10 cellular contexts compared by ENCODE assay signal in the genomic region with DNA sequence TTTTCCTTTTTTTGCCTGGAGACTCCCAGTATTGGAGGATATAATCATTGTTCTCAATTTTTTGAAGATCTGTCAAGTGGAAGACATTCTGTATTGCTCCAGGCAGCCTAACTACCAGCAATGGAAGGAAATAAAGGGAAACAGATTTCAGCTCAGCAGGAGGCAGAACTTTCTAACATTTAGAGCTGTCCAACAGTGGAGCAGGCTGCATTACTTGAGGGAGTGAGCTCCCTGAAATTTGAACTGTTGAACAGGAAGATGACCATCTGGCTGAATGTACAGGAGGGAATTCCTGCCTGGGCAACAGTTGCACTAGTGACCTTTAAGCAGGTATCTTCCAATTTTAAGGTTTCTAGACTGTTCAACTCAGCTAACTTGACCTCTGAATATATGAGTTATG. TPM values are rescaled to one million over a fixed set of nuclear protein-coding genes. Genes with fewer than 3 reads are reported as not detected.
DNase-seq lines count a peak whose midpoint lies in the region; ATAC-seq, FAIRE-seq and TF ChIP-seq lines count a peak whose summit lies in the region.
"Had no signal": no experiment of that assay in that cellular context is flagged by ENCODE, and none has a peak within 500 bp of the region (broad histone marks: within the 10 kb centered on the region; RNA-seq: fewer than 3 reads in every experiment).

No MANE protein-coding gene starts in this region.

- H3K9me3 ChIP-seq in endothelial cell of umbilical vein (replicated peaks; ENCODE audit: control insufficient read depth, insufficient read depth, low read length), result no peaks in the 10 kb centered on the region

- peak overlapping the region; percentile 97 for H3K27ac Mint-ChIP-seq in activated T-cell treated with anti-CD3 and anti-CD28 coated beads, Interleukin-2, amount 50 U/mL, for 72 hours
- H3K27ac Mint-ChIP-seq in stimulated activated effector memory CD8-positive, alpha-beta T cell treated with anti-CD3 and anti-CD28 coated beads, Interleukin-12 subunit alpha, Interleukin-12 subunit beta, amount 100 ng/mL, for 72 hours, result peak overlapping the region; percentile 94

- no peak for TF ChIP-seq CTCF in endothelial cell of umbilical vein (IDR thresholded peaks at IDR 0.05; ENCODE audit: extremely low read depth in 1 of 2, insufficient read depth in 1 of 2, low read depth in 1 of 2, low read length in 2 of 2)

- H3K4me1 Mint-ChIP-seq in activated T-cell treated with anti-CD3 and anti-CD28 coated beads, Interleukin-2, amount 50 U/mL, for 72 hours (ENCODE audit: low read depth), result peaks cover 33% of the 10 kb centered on the region
- H3K4me1 Mint-ChIP-seq in stimulated activated effector memory CD8-positive, alpha-beta T cell treated with anti-CD3 and anti-CD28 coated beads, Interleukin-12 subunit alpha, Interleukin-12 subunit beta, amount 100 ng/mL, for 72 hours, result peaks cover 38% of the 10 kb centered on the region

- no peak overlapping the region for H3K4me2 ChIP-seq in endothelial cell of umbilical vein (ENCODE audit: insufficient read depth, low read length)

- peak overlapping the region; percentile 95 to 99 for H3K4me3 Mint-ChIP-seq in activated T-cell treated with anti-CD3 and anti-CD28 coated beads, Interleukin-2, amount 50 U/mL, for 72 hours
- peak overlapping the region; percentile 96 for H3K4me3 Mint-ChIP-seq in stimulated activated effector memory CD8-positive, alpha-beta T cell treated with anti-CD3 and anti-CD28 coated beads, Interleukin-12 subunit alpha, Interleukin-12 subunit beta, amount 100 ng/mL, for 72 hours

- POLR2A ChIA-PET in endothelial cell of umbilical vein (lab: Charles Lee), result interaction anchor here (0.6 to 1.0 kb wide), 4 partner anchors 17 to 843 kb away, joined by 3 to 4 read pairs (median 4); partner anchors contain the start of gene HSPA5

- peaks cover 37% of the 10 kb centered on the region for H3K79me2 ChIP-seq in endothelial cell of umbilical vein (ENCODE audit: control insufficient read depth, insufficient read depth, low read length)

- CTCF ChIA-PET in endothelial cell of umbilical vein (lab: Charles Lee), result interaction anchor here (0.6 to 2.4 kb wide), 5 partner anchors 9 to 108 kb away, joined by 3 to 8 read pairs (median 3); partner anchors contain the start of gene HSPA5

- no peak for ATAC-seq in activated T-cell treated with anti-CD3 and anti-CD28 coated beads, Interleukin-2, amount 50 U/mL, for 72 hours (replicated peaks in 1 of 2)
- ATAC-seq in stimulated activated effector memory CD8-positive, alpha-beta T cell treated with anti-CD3 and anti-CD28 coated beads, Interleukin-12 subunit alpha, Interleukin-12 subunit beta, amount 100 ng/mL, for 72 hours, result no peak

- no peak for DNase-seq in activated T-cell treated with anti-CD3 and anti-CD28 coated beads, Interleukin-2, amount 50 U/mL, for 72 hours
- no peak for DNase-seq in activated T-cell treated with anti-CD3 and anti-CD28 coated beads, Interleukin-2, amount 50 U/mL, for 1 hour
- DNase-seq in RKO (ENCODE audit: low spot score) (peak; percentile 34), endothelial cell of umbilical vein (ENCODE audit: low read depth, low spot score) (no peak), NOMO-1 treated with dmso at 0.1 percent for 144 hours (lab: John Stamatoyannopoulos, UW; ENCODE audit: unreplicated experiment) (no peak), SIG-M5 (lab: John Stamatoyannopoulos, UW) (no peak), SW480 (ENCODE audit: low spot score) (no peak)
- no peak for DNase-seq in stimulated activated effector memory CD8-positive, alpha-beta T cell treated with anti-CD3 and anti-CD28 coated beads, Interleukin-12 subunit alpha, Interleukin-12 subunit beta, amount 100 ng/mL, for 72 hours (ENCODE audit: low spot score in 2 of 2)
- DNase-seq: brain microvascular endothelial cell, T-helper 9 cell had no signal

- H3K27me3 ChIP-seq in endothelial cell of umbilical vein (ENCODE audit: control insufficient read depth in 2 of 2, insufficient read depth in 2 of 2, low read length in 2 of 2), result no peaks in the 10 kb centered on the region
- H3K27me3 ChIP-seq: brain microvascular endothelial cell had no signal

- peaks cover 21% of the 10 kb centered on the region for H3K4me1 ChIP-seq in endothelial cell of umbilical vein (ENCODE audit: control insufficient read depth, extremely low read depth, insufficient read depth, low read length)

- no peak overlapping the region for H3K27ac ChIP-seq in endothelial cell of umbilical vein (ENCODE audit: insufficient read depth, low read depth, low read length)

- peak overlapping the region; percentile 26 for H2AFZ ChIP-seq in endothelial cell of umbilical vein (ENCODE audit: low read depth, low read length)

- intact Hi-C loops in endothelial cell of umbilical vein (cut with micrococcal nuclease), result no loop called here

- H3K9ac ChIP-seq in endothelial cell of umbilical vein (replicated peaks; ENCODE audit: extremely low read depth, insufficient read depth, low read length), result no peak overlapping the region

- H4K20me1 ChIP-seq in endothelial cell of umbilical vein (replicated peaks; ENCODE audit: control insufficient read depth, extremely low read depth, insufficient read depth, low read length), result no peaks in the 10 kb centered on the region

- no peaks in the 10 kb centered on the region for H3K27me3 Mint-ChIP-seq in activated T-cell treated with anti-CD3 and anti-CD28 coated beads, Interleukin-2, amount 50 U/mL, for 72 hours (ENCODE audit: low read depth)

- FAIRE-seq in endothelial cell of umbilical vein (lab: Jason Lieb, UNC), result no peak

- H3K4me3 ChIP-seq in endothelial cell of umbilical vein (replicated peaks in 1 of 3; ENCODE audit: insufficient read depth in 1 of 3, low read depth in 1 of 3, low read length in 3 of 3), result no peak overlapping the region

- H3K36me3 Mint-ChIP-seq in activated T-cell treated with anti-CD3 and anti-CD28 coated beads, Interleukin-2, amount 50 U/mL, for 72 hours (ENCODE audit: insufficient read depth in 2 of 2), result peaks cover 6 to 9% of the 10 kb centered on the region in 2 donors
- H3K36me3 Mint-ChIP-seq in stimulated activated effector memory CD8-positive, alpha-beta T cell treated with anti-CD3 and anti-CD28 coated beads, Interleukin-12 subunit alpha, Interleukin-12 subunit beta, amount 100 ng/mL, for 72 hours, result peaks cover 33% of the 10 kb centered on the region

- H3K36me3 ChIP-seq in endothelial cell of umbilical vein (ENCODE audit: control insufficient read depth in 2 of 2, extremely low read depth in 1 of 2, insufficient read depth in 2 of 2, low read length in 2 of 2), result no peaks in the 10 kb centered on the region
- H3K36me3 ChIP-seq: brain microvascular endothelial cell had no signal

- no peaks in the 10 kb centered on the region for H3K9me3 Mint-ChIP-seq in activated T-cell treated with anti-CD3 and anti-CD28 coated beads, Interleukin-2, amount 50 U/mL, for 72 hours
- H3K9me3 Mint-ChIP-seq in stimulated activated effector memory CD8-positive, alpha-beta T cell treated with anti-CD3 and anti-CD28 coated beads, Interleukin-12 subunit alpha, Interleukin-12 subunit beta, amount 100 ng/mL, for 72 hours, result no peaks in the 10 kb centered on the region

- H3K9me1 ChIP-seq in endothelial cell of umbilical vein (replicated peaks; ENCODE audit: control insufficient read depth, extremely low read depth, insufficient read depth, low read length), result no peaks in the 10 kb centered on the region

- dilution Hi-C loops in endothelial cell of umbilical vein (cut with MboI; ENCODE audit: extremely low pct_ligation_motif_present, low sequenced_read_pairs), result no loop called here

- no peak for TF ChIP-seq POLR2A in endothelial cell of umbilical vein (IDR thresholded peaks at IDR 0.05; ENCODE audit: low read depth, low read length)

- no TSS peak for BruUV-seq in endothelial cell of umbilical vein (replicated peaks; lab: Mats Ljungman, UMichigan)

TF ChIP-seq in endothelial cell of umbilical vein, 7 proteins besides CTCF, POLR2A, EP300 and RAD21:
- no peak for TF ChIP-seq MYC (IDR thresholded peaks at IDR 0.05; ENCODE audit: low read depth, low read length)
- no peak for TF ChIP-seq EZH2 (IDR thresholded peaks at IDR 0.05; ENCODE audit: borderline replicate concordance, low read depth, low read length, severe bottlenecking)
- no peak for TF ChIP-seq POLR2AphosphoS5 (IDR thresholded peaks at IDR 0.05; ENCODE audit: insufficient read depth, low read depth, low read length)
- TF ChIP-seq GATA2 (IDR thresholded peaks at IDR 0.05; ENCODE audit: insufficient read depth, insufficient read length, low read depth, low read length), result no peak
- no peak for TF ChIP-seq JUN (IDR thresholded peaks at IDR 0.05; ENCODE audit: borderline replicate concordance, insufficient read depth, insufficient read length, low read depth)
- no peak for TF ChIP-seq MAX (IDR thresholded peaks at IDR 0.05; ENCODE audit: insufficient read depth, insufficient read length)
- TF ChIP-seq FOS (IDR thresholded peaks at IDR 0.05; ENCODE audit: borderline replicate concordance, insufficient read depth, low read length), result no peak

RNA-seq across cellular contexts. Expression of gene GAPVD1, which starts 1.1 kb away (rescaled TPM):
- total RNA-seq in activated T-cell treated with anti-CD3 and anti-CD28 coated beads, Interleukin-2, amount 50 U/mL, for 72 hours, result 10 to 100 TPM; 40.0 to 51.9 TPM
- 49.2 and 53.2 TPM in 2 replicates for total RNA-seq in endothelial cell of umbilical vein
- polyA plus RNA-seq in endothelial cell of umbilical vein, result 8.4 and 10.7 TPM in 2 replicates
- 11.7 and 11.8 TPM in 2 replicates for polyA plus RNA-seq in endothelial cell of umbilical vein (2011; cell fraction: cytosol; rRNA removed)
- 41.3 and 42.3 TPM in 2 replicates for polyA plus RNA-seq in endothelial cell of umbilical vein (2011; cell fraction: nucleus; rRNA removed)
- polyA plus RNA-seq in endothelial cell of umbilical vein (2012), result 19.6 and 28.1 TPM in 2 replicates
- 49.2 and 51.3 TPM in 2 replicates for polyA minus RNA-seq in endothelial cell of umbilical vein
- 46.1 TPM for polyA minus RNA-seq in endothelial cell of umbilical vein (2011; cell fraction: cytosol; rRNA and poly(A)+ RNA removed)
- 51.1 and 77.1 TPM in 2 replicates for polyA minus RNA-seq in endothelial cell of umbilical vein (2011; cell fraction: nucleus; rRNA and poly(A)+ RNA removed)

RNA-seq across cellular contexts. Expression of gene HSPA5, which starts 19.4 kb away (rescaled TPM):
- total RNA-seq in activated T-cell treated with anti-CD3 and anti-CD28 coated beads, Interleukin-2, amount 50 U/mL, for 72 hours, result 100 to 1,000 TPM; 211 to 290 TPM
- total RNA-seq in endothelial cell of umbilical vein, result 514 and 538 TPM in 2 replicates
- polyA plus RNA-seq in endothelial cell of umbilical vein, result 189 and 247 TPM in 2 replicates
- 275 and 318 TPM in 2 replicates for polyA plus RNA-seq in endothelial cell of umbilical vein (2011; cell fraction: cytosol; rRNA removed)
- 277 and 455 TPM in 2 replicates for polyA plus RNA-seq in endothelial cell of umbilical vein (2011; cell fraction: nucleus; rRNA removed)
- polyA plus RNA-seq in endothelial cell of umbilical vein (2012), result 581 and 662 TPM in 2 replicates
- 317 and 322 TPM in 2 replicates for polyA minus RNA-seq in endothelial cell of umbilical vein
- polyA minus RNA-seq in endothelial cell of umbilical vein (2011; cell fraction: cytosol; rRNA and poly(A)+ RNA removed), result 152 TPM
- 137 and 160 TPM in 2 replicates for polyA minus RNA-seq in endothelial cell of umbilical vein (2011; cell fraction: nucleus; rRNA and poly(A)+ RNA removed)
